ENCODE assay signal across 17 cellular contexts in genomic region chr5:43663916-43664315, GRCh38.
"Had no signal": no experiment of that assay in that cellular context is flagged by ENCODE, and none has a peak within 500 bp of the region (broad histone marks: within the 10 kb centered on the region; RNA-seq: fewer than 3 reads in every experiment).

No MANE protein-coding gene starts in this region.

- ATAC-seq: activated CD8-positive, alpha-beta T cell treated with anti-CD3 and anti-CD28 coated beads for 36 hours; activated T-helper 17 cell treated with anti-CD3 and anti-CD28 coated beads, Interleukin-2, amount 50 U/mL, for 72 hours; esophagus mucosa; left lobe of liver; stimulated activated naive CD8-positive, alpha-beta T cell treated with anti-CD3 and anti-CD28 coated beads, Interleukin-15, Interleukin-2, amounts not matched to agents 100 U/mL and 50 U/mL, for 24 hours had no signal

- H3K4me3 ChIP-seq: hepatocyte, skin epidermis, tibial nerve had no signal

- H3K4me2 ChIP-seq: hepatocyte had no signal

- H3K27ac ChIP-seq: brain microvascular endothelial cell, hepatocyte, skin epidermis, tibial nerve had no signal

- H3K27me3 ChIP-seq: brain microvascular endothelial cell, hepatocyte, tibial nerve had no signal

- H2AFZ ChIP-seq: hepatocyte had no signal

- DNase-seq: activated CD4-positive, alpha-beta T cell treated with anti-CD3 and anti-CD28 coated beads, Interleukin-2, amount 10 ng/mL, durations not matched to agents 24 days and 14 days; activated CD8-positive, alpha-beta T cell treated with anti-CD3 and anti-CD28 coated beads for 36 hours; activated naive CD4-positive, alpha-beta T cell; activated naive CD8-positive, alpha-beta T cell treated with anti-CD3 and anti-CD28 coated beads for 36 hours; activated T-cell treated with anti-CD3 and anti-CD28 coated beads, Interleukin-2, amount 50 U/mL, for 1 hour; anterior cingulate cortex; brain microvascular endothelial cell; effector CD4-positive, alpha-beta T cell; nephron progenitor cell; nucleus accumbens; stimulated activated naive CD8-positive, alpha-beta T cell treated with anti-CD3 and anti-CD28 coated beads, Interleukin-15, Interleukin-2, amounts not matched to agents 100 U/mL and 50 U/mL, for 24 hours had no signal

- H3K9me3 ChIP-seq: tibial nerve had no signal
